ENCODE assay signal across 20 cellular contexts in the genomic region with DNA sequence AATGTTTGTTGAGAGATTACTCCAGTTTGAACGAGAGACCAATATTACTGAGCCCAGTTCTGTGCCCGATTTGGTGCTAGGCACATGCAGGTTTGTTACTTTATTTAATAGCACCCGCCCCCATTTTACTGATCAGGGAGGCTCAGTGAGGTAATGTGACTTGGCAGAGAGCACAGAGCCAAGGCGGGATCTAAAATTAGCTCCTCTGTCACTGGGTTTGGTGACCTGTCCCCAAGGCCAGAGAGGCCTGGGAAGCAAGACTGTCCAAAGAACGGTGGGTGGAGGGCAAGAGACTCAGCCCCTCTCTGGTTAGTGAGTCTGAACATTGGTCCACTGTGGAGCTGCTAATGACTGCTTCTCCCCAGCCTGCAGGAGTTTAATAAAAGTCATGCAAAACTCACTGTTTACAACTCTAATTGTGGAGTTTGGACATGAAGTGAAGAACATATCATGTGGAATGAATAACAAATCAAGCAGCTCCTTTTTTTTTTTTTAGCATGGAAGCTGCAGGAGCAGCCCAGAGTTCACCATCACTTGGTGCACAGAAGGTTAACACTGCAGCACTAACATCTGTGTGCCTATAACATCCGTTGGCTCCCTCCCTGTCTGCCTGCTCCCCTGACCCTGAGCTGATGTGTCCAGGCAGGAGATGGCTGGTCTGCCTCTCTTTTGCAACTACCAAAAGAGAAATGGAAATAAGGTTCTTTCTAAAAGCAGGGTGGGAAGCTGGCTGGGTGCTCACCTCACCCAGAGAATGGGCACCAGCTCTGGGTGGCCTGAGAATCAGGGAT. TPM values are rescaled to one million over a fixed set of nuclear protein-coding genes. Genes with fewer than 3 reads are reported as not detected.
DNase-seq lines count a peak whose midpoint lies in the region; ATAC-seq and TF ChIP-seq lines count a peak whose summit lies in the region.
"Had no signal": no experiment of that assay in that cellular context is flagged by ENCODE, and none has a peak within 500 bp of the region (broad histone marks: within the 10 kb centered on the region; RNA-seq: fewer than 3 reads in every experiment).

No MANE protein-coding gene starts in this region.

- H3K4me2 ChIP-seq in PC-3 (ENCODE audit: low read length), result 0 out of 2 replicates have a peak overlapping the region, but pooled peaks have one; percentile 0
- H3K4me2 ChIP-seq: SK-N-SH had no signal

- WGBS in right lobe of liver (ENCODE audit: insufficient coverage, low coverage, low lambda C conversion rate, missing lambda C conversion rate), result 45% methylated on average over 6 of the region's 6 CpGs
- 77 to 84% methylated on average over 6 of the region's 6 CpGs for WGBS in thyroid gland, 2 donors

- H3K36me3 ChIP-seq in PC-3 (ENCODE audit: low read depth, low read length), result no peaks in the 10 kb centered on the region
- no peaks in the 10 kb centered on the region for H3K36me3 ChIP-seq in right lobe of liver
- no peaks in the 10 kb centered on the region for H3K36me3 ChIP-seq in thoracic aorta
- H3K36me3 ChIP-seq in thyroid gland, result peaks cover 0 to under 1% of the 10 kb centered on the region in 2 donors
- H3K36me3 ChIP-seq: BE2C had no signal

- peaks cover 90% of the 10 kb centered on the region for H3K4me1 Mint-ChIP-seq in dendritic cell treated with granulocyte-macrophage colony-stimulating factor and Interleukin-4, amounts not matched to agents 40 ng/mL and 50 ng/mL, for 4 days (ENCODE audit: low read depth)

- no peak overlapping the region for H3K4me3 Mint-ChIP-seq in dendritic cell treated with granulocyte-macrophage colony-stimulating factor and Interleukin-4, amounts not matched to agents 40 ng/mL and 50 ng/mL, for 4 days
- H3K4me3 Mint-ChIP-seq: type B pancreatic cell had no signal

- H3K79me2 ChIP-seq in PC-3 (ENCODE audit: low read length), result no peaks in the 10 kb centered on the region

- no peak overlapping the region for H3K4me3 ChIP-seq in PC-3 (ENCODE audit: low read length)
- no peak overlapping the region for H3K4me3 ChIP-seq in right lobe of liver
- H3K4me3 ChIP-seq in thoracic aorta, result no peak overlapping the region
- no peak overlapping the region for H3K4me3 ChIP-seq in thyroid gland (replicated peaks in 1 of 3)

- no peak for TF ChIP-seq CTCF in PC-3 (conservative IDR thresholded peaks at IDR 0.05; ENCODE audit: low read depth, low read length)
- TF ChIP-seq CTCF in right lobe of liver (IDR thresholded peaks at IDR 0.05), result no peak
- no peak for TF ChIP-seq CTCF in thoracic aorta (IDR thresholded peaks at IDR 0.05)
- no peak for TF ChIP-seq CTCF in thyroid gland (IDR thresholded peaks at IDR 0.05)

- TF ChIP-seq POLR2A in right lobe of liver (IDR thresholded peaks at IDR 0.05), result no peak
- no peak for TF ChIP-seq POLR2A in thyroid gland (IDR thresholded peaks at IDR 0.05)

- H2AFZ ChIP-seq in PC-3 (ENCODE audit: low read length), result no peak overlapping the region

- H3K9me3 ChIP-seq in PC-3 (ENCODE audit: low read length) (no peaks in the 10 kb centered on the region), right lobe of liver (no peaks in the 10 kb centered on the region), thoracic aorta (no peaks in the 10 kb centered on the region), thyroid gland (no peaks in the 10 kb centered on the region)
- H3K9me3 ChIP-seq: BE2C, SK-N-SH had no signal

- H3K9me3 Mint-ChIP-seq in dendritic cell treated with granulocyte-macrophage colony-stimulating factor and Interleukin-4, amounts not matched to agents 40 ng/mL and 50 ng/mL, for 4 days, result peaks cover 36% of the 10 kb centered on the region
- H3K9me3 Mint-ChIP-seq: type B pancreatic cell had no signal

- no peaks in the 10 kb centered on the region for H3K27me3 Mint-ChIP-seq in dendritic cell treated with granulocyte-macrophage colony-stimulating factor and Interleukin-4, amounts not matched to agents 40 ng/mL and 50 ng/mL, for 4 days

- no peak overlapping the region for H3K9ac ChIP-seq in PC-3 (ENCODE audit: low read length)
- H3K9ac ChIP-seq: SK-N-SH had no signal

- peaks cover 87% of the 10 kb centered on the region for H3K36me3 Mint-ChIP-seq in dendritic cell treated with granulocyte-macrophage colony-stimulating factor and Interleukin-4, amounts not matched to agents 40 ng/mL and 50 ng/mL, for 4 days (ENCODE audit: low read depth)
- H3K36me3 Mint-ChIP-seq: type B pancreatic cell had no signal

- no peaks in the 10 kb centered on the region for H4K20me1 ChIP-seq in PC-3 (ENCODE audit: low read length)

- H3K27ac ChIP-seq in PC-3 (ENCODE audit: low read length) (peak overlapping the region; percentile 22), right lobe of liver (peak overlapping the region in 2 of 3 donors; percentile 26 to 43), thoracic aorta (peak overlapping the region; percentile 56 to 66), thyroid gland (no peak overlapping the region)

- no TSS peak for BruUV-seq in PC-3 (replicated peaks; lab: Mats Ljungman, UMichigan)

- CTCF ChIA-PET in PC-3 (lab: Charles Lee), result no interaction called here

- no peak for ATAC-seq in PC-3
- peak; percentile 70 to 94 (median 84) for ATAC-seq in right lobe of liver
- peak; percentile 69 for ATAC-seq in thoracic aorta (ENCODE audit: insufficient number of reproducible peaks, low FRiP score, low read depth)
- ATAC-seq: activated CD4-positive, CD25-positive, alpha-beta regulatory T cell treated with anti-CD3 and anti-CD28 coated beads, Interleukin-2, amount 50 U/mL, for 24 hours; sciatic nerve had no signal

- POLR2A ChIA-PET in PC-3 (lab: Charles Lee; ENCODE audit: unreplicated experiment), result no interaction called here

- H3F3A ChIP-seq in PC-3 (ENCODE audit: low read length, unreplicated experiment), result no peaks in the 10 kb centered on the region

- H3K27me3 ChIP-seq in PC-3 (ENCODE audit: low read length) (no peaks in the 10 kb centered on the region), right lobe of liver (no peaks in the 10 kb centered on the region), thoracic aorta (replicated peaks; ENCODE audit: insufficient read depth) (no peaks in the 10 kb centered on the region), thyroid gland (no peaks in the 10 kb centered on the region)
- H3K27me3 ChIP-seq: BE2C had no signal

- intact Hi-C loops in PC-3 (cut with micrococcal nuclease) (no loop called here), right lobe of liver (cut with DNase I) (no loop called here), thyroid gland (cut with DNase I) (no loop called here)
- intact Hi-C loops in dendritic cell treated with granulocyte-macrophage colony-stimulating factor and Interleukin-4, amounts not matched to agents 40 ng/mL and 50 ng/mL, for 4 days (cut with micrococcal nuclease), result no loop called here

- H3K9me2 ChIP-seq in PC-3 (replicated peaks; ENCODE audit: low read length), result no peaks in the 10 kb centered on the region
- H3K9me2 ChIP-seq: SK-N-SH had no signal

- H3K27ac Mint-ChIP-seq in dendritic cell treated with granulocyte-macrophage colony-stimulating factor and Interleukin-4, amounts not matched to agents 40 ng/mL and 50 ng/mL, for 4 days, result peak overlapping the region; percentile 83
- H3K27ac Mint-ChIP-seq: type B pancreatic cell had no signal

- DNase-seq in PC-3 (no peak), right lobe of liver (peak; percentile 42 to 74 (median 70)), thoracic aorta (ENCODE audit: low spot score) (no peak), midbrain (lab: John Stamatoyannopoulos, UW) (no peak), superior temporal gyrus (ENCODE audit: extremely low spot score) (no peak), thyroid gland (no peak), mesenteric fat pad (ENCODE audit: low spot score) (no peak)
- DNase-seq: activated CD8-positive, alpha-beta memory T cell treated with anti-CD3 and anti-CD28 coated beads for 24 hours; activated naive CD4-positive, alpha-beta T cell treated with anti-CD3 and anti-CD28 coated beads, Interleukin-2, amount 50 U/mL, for 16 hours; activated T-cell treated with anti-CD3 and anti-CD28 coated beads, Interleukin-2, amount 50 U/mL, for 48 hours; BE2C; kidney; NCI-H146; SK-N-SH; stimulated activated CD4-positive, alpha-beta T cell treated with anti-CD3 and anti-CD28 coated beads, Interleukin-1b, Interleukin-23, amount 100 ng/mL, for 48 hours; stimulated activated naive CD4-positive, alpha-beta T cell had no signal

- H3K4me1 ChIP-seq in PC-3 (ENCODE audit: insufficient read depth, low read length), result peaks cover 15% of the 10 kb centered on the region
- peaks cover 0 to 20% (median 0%) of the 10 kb centered on the region in 4 donors for H3K4me1 ChIP-seq in right lobe of liver
- H3K4me1 ChIP-seq in thoracic aorta (ENCODE audit: control insufficient read depth in 1 of 2, low read depth in 2 of 2), result peaks cover 0 to 21% of the 10 kb centered on the region in 2 donors
- H3K4me1 ChIP-seq in thyroid gland, result peaks cover 0 to 17% of the 10 kb centered on the region in 2 donors
- H3K4me1 ChIP-seq: BE2C had no signal

RNA-seq across cellular contexts. Expression of a gene that starts 39.0 kb away (rescaled TPM):
- total RNA-seq in PC-3 (2014; rRNA removed) (0.75 and 2.3 TPM in 2 replicates), right lobe of liver (1 to 10 TPM in 1 of 6 experiments, under 1 TPM in 4, not detected in 1; 0.29 to 1.4 (median 0.49) TPM), thoracic aorta (1 to 10 TPM; 1.1 TPM), thyroid gland (1 to 10 TPM; 2.8 to 9.5 (median 3.8) TPM), mesenteric fat pad (2.0 TPM)

Comparison
In these comparisons a context has a peak if more than half of its experiments do, and no peak if none do; other contexts are left out.
1. DNase-seq: peak in right lobe of liver (3 of 3); none in PC-3 (single experiment), thoracic aorta (single experiment), midbrain (single experiment), superior temporal gyrus (single experiment), thyroid gland (0 of 2) and mesenteric fat pad (single experiment).
2. H3K27ac ChIP-seq: peak in PC-3 (single experiment), right lobe of liver (2 of 3) and thoracic aorta (2 of 2); none in thyroid gland (0 of 3).